Comparison of ENCODE assay signal across 8 cellular contexts in genomic region chr7:158704524-158705233, GRCh38. TPM values are rescaled to one million over a fixed set of nuclear protein-coding genes. Genes with fewer than 3 reads are reported as not detected.
DNase-seq lines count a peak whose midpoint lies in the region; ATAC-seq and TF ChIP-seq lines count a peak whose summit lies in the region.

Gene NCAPG2 (minus strand): TSS chr7:158704804. CDS start chr7:158701899, 2,905 bp downstream.

- H3K27me3 ChIP-seq in PC-9 (ENCODE audit: insufficient read depth, low read depth) (no peaks in the 10 kb centered on the region), esophagus (ENCODE audit: control insufficient read depth in 1 of 2, insufficient read depth in 2 of 2, low read length in 2 of 2) (no peaks in the 10 kb centered on the region), muscle layer of colon (ENCODE audit: control insufficient read depth in 1 of 2, insufficient read depth in 2 of 2, low read length in 2 of 2) (no peaks in the 10 kb centered on the region)

- CTCF ChIA-PET in PC-9 (lab: Charles Lee): interaction anchor here (1.2 kb wide), 1 partner anchor 273 kb away, joined by 5 read pairs; no protein-coding TSS in a partner anchor

- peaks cover 4% of the 10 kb centered on the region for H3K9me3 Mint-ChIP-seq in activated T-cell treated with anti-CD3 and anti-CD28 coated beads, Interleukin-2, amount 50 U/mL, for 24 hours

- H4K20me1 ChIP-seq in PC-9 (ENCODE audit: insufficient read depth): no peaks in the 10 kb centered on the region

- H3K4me1 Mint-ChIP-seq in activated T-cell treated with anti-CD3 and anti-CD28 coated beads, Interleukin-2, amount 50 U/mL, for 24 hours (ENCODE audit: low read depth): peaks cover 47% of the 10 kb centered on the region

- H3K27ac Mint-ChIP-seq in activated T-cell treated with anti-CD3 and anti-CD28 coated beads, Interleukin-2, amount 50 U/mL, for 24 hours: peak within 1 kb of the TSS; percentile 91

- H3K4me2 ChIP-seq in PC-9: peak within 1 kb of the TSS; percentile 78

- H3K4me3 ChIP-seq in Jurkat, Clone E6-1 (ENCODE audit: low read length): peak within 1 kb of the TSS; percentile 98
- H3K4me3 ChIP-seq in PC-9 (peak within 1 kb of the TSS; percentile 70), esophagus (ENCODE audit: low read depth in 1 of 2, low read length in 2 of 2) (peak within 1 kb of the TSS; percentile 50 to 86), muscle layer of colon (ENCODE audit: low read depth in 1 of 2, low read length in 2 of 2) (peak within 1 kb of the TSS; percentile 67 to 89)

- ATAC-seq in GM21619 (IDR thresholded peaks at IDR 0.05; ENCODE audit: unreplicated experiment): peak; percentile 97

- peaks cover 55% of the 10 kb centered on the region for H3K79me2 ChIP-seq in PC-9 (ENCODE audit: low read depth)

- peak within 1 kb of the TSS; percentile 92 for H2AFZ ChIP-seq in PC-9

- H3K27ac ChIP-seq in PC-9: peak within 1 kb of the TSS; percentile 50
- H3K27ac ChIP-seq in esophagus (ENCODE audit: low read depth in 2 of 2, low read length in 1 of 2): peak within 1 kb of the TSS; percentile 86
- H3K27ac ChIP-seq in muscle layer of colon (ENCODE audit: low read depth, low read length): peak within 1 kb of the TSS; percentile 86

- H3K36me3 ChIP-seq in PC-9 (ENCODE audit: low read depth) (peaks cover 19% of the 10 kb centered on the region; the same call in 1 of the 2 replicates), esophagus (ENCODE audit: control insufficient read depth in 2 of 2, insufficient read depth in 2 of 2, low read length in 1 of 2) (no peaks in the 10 kb centered on the region), muscle layer of colon (ENCODE audit: insufficient read depth, low read length) (no peaks in the 10 kb centered on the region)

- intact Hi-C loops in PC-9 (cut with micrococcal nuclease; ENCODE audit: unreplicated experiment): loop anchor here (1.0 to 5.0 kb wide), 6 partner anchors 36 to 273 kb away; partner anchors contain the start of genes DYNC2I1 and ESYT2

- no TSS peak for BruUV-seq in PC-9 (replicated peaks; lab: Mats Ljungman, UMichigan)

- H3F3A ChIP-seq in PC-9 (ENCODE audit: insufficient read depth, low read depth): peaks cover 9% of the 10 kb centered on the region; the same call in 1 of the 2 replicates

- no peak for TF ChIP-seq CTCF in PC-9 (conservative IDR thresholded peaks at IDR 0.05)

- H3K9ac ChIP-seq in muscle layer of colon (ENCODE audit: low read length): peak within 1 kb of the TSS; percentile 53

- H3K9me3 ChIP-seq in PC-9 (ENCODE audit: insufficient read depth, low read depth) (no peaks in the 10 kb centered on the region), esophagus (ENCODE audit: control insufficient read depth in 2 of 2, insufficient read depth in 1 of 2, low read depth in 1 of 2, low read length in 1 of 2) (peaks cover 0 to 6% of the 10 kb centered on the region in 2 donors), muscle layer of colon (ENCODE audit: low read length) (no peaks in the 10 kb centered on the region)

- no peaks in the 10 kb centered on the region for H3K9me2 ChIP-seq in PC-9 (ENCODE audit: insufficient read depth)

- peak within 1 kb of the TSS; percentile 88 for H3K4me3 Mint-ChIP-seq in activated T-cell treated with anti-CD3 and anti-CD28 coated beads, Interleukin-2, amount 50 U/mL, for 24 hours

- no peaks in the 10 kb centered on the region for H3K27me3 Mint-ChIP-seq in activated T-cell treated with anti-CD3 and anti-CD28 coated beads, Interleukin-2, amount 50 U/mL, for 24 hours

- 0 to 1% methylated on average over 59 to 78 of the region's 78 CpGs for WGBS in esophagus, 2 donors

- H3K36me3 Mint-ChIP-seq in activated T-cell treated with anti-CD3 and anti-CD28 coated beads, Interleukin-2, amount 50 U/mL, for 24 hours (ENCODE audit: low read depth): peaks cover 40% of the 10 kb centered on the region

- peaks cover 31% of the 10 kb centered on the region for H3K4me1 ChIP-seq in PC-9 (replicated peaks; ENCODE audit: insufficient read depth)
- peaks cover 0 to 2% of the 10 kb centered on the region in 2 donors for H3K4me1 ChIP-seq in esophagus (ENCODE audit: control insufficient read depth in 2 of 2, insufficient read depth in 2 of 2, low read length in 1 of 2)
- H3K4me1 ChIP-seq in muscle layer of colon (ENCODE audit: insufficient read depth, low read length): peaks cover 16% of the 10 kb centered on the region

- DNase-seq in DMS53 (lab: John Stamatoyannopoulos, UW) (peak; percentile 100), PC-9 (peak; percentile 97 to 99)
- DNase-seq in Jurkat, Clone E6-1 (ENCODE audit: low read depth, low spot score): peak; percentile 93
- peak; percentile 98 for DNase-seq in activated T-cell treated with anti-CD3 and anti-CD28 coated beads, Interleukin-2, amount 50 U/mL, for 24 hours
- DNase-seq in stimulated activated CD8-positive, alpha-beta memory T cell treated with anti-CD3 and anti-CD28 coated beads, Interleukin-7, amount 100 ng/mL, for 24 hours (ENCODE audit: low read depth): peak; percentile 96

- POLR2A ChIA-PET in PC-9 (lab: Charles Lee; ENCODE audit: unreplicated experiment): interaction anchor here (0.5 to 0.9 kb wide), 10 partner anchors 11 to 384 kb away, joined by 3 to 13 read pairs (median 5); no protein-coding TSS in a partner anchor

RNA-seq across cellular contexts. Expression of gene NCAPG2, which starts in this region (rescaled TPM):
- 97.7 TPM for polyA plus RNA-seq in Jurkat, Clone E6-1 (2012; ENCODE audit: insufficient read depth, insufficient read length)
- 99.5 and 124 TPM in 2 replicates for total RNA-seq in PC-9 (2021)
- 1 to 10 TPM; 4.9 to 8.1 TPM for polyA plus RNA-seq in esophagus

Comparison
In these comparisons a context has a peak if more than half of its experiments do, and no peak if none do; other contexts are left out.
1. Peak in every context shown above with its lines: DNase-seq, ATAC-seq, H3K4me3 ChIP-seq and H3K27ac ChIP-seq.